1 cellular context compared by ENCODE assay signal in genomic region chr7:27686315-27686714, GRCh38.
TF ChIP-seq lines count a peak whose summit lies in the region.

No MANE protein-coding gene starts in this region.

TF ChIP-seq in HepG2, 621 proteins besides CTCF, POLR2A, EP300 and RAD21 (continued from another document):
- TF ChIP-seq, protein P1, sequence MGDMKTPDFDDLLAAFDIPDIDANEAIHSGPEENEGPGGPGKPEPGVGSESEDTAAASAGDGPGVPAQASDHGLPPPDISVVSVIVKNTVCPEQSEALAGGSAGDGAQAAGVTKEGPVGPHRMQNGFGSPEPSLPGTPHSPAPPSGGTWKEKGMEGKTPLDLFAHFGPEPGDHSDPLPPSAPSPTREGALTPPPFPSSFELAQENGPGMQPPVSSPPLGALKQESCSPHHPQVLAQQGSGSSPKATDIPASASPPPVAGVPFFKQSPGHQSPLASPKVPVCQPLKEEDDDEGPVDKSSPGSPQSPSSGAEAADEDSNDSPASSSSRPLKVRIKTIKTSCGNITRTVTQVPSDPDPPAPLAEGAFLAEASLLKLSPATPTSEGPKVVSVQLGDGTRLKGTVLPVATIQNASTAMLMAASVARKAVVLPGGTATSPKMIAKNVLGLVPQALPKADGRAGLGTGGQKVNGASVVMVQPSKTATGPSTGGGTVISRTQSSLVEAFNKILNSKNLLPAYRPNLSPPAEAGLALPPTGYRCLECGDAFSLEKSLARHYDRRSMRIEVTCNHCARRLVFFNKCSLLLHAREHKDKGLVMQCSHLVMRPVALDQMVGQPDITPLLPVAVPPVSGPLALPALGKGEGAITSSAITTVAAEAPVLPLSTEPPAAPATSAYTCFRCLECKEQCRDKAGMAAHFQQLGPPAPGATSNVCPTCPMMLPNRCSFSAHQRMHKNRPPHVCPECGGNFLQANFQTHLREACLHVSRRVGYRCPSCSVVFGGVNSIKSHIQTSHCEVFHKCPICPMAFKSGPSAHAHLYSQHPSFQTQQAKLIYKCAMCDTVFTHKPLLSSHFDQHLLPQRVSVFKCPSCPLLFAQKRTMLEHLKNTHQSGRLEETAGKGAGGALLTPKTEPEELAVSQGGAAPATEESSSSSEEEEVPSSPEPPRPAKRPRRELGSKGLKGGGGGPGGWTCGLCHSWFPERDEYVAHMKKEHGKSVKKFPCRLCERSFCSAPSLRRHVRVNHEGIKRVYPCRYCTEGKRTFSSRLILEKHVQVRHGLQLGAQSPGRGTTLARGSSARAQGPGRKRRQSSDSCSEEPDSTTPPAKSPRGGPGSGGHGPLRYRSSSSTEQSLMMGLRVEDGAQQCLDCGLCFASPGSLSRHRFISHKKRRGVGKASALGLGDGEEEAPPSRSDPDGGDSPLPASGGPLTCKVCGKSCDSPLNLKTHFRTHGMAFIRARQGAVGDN (CRISPR knock-in tag; IDR thresholded peaks at IDR 0.05), result no peak
- TF ChIP-seq, protein P2, sequence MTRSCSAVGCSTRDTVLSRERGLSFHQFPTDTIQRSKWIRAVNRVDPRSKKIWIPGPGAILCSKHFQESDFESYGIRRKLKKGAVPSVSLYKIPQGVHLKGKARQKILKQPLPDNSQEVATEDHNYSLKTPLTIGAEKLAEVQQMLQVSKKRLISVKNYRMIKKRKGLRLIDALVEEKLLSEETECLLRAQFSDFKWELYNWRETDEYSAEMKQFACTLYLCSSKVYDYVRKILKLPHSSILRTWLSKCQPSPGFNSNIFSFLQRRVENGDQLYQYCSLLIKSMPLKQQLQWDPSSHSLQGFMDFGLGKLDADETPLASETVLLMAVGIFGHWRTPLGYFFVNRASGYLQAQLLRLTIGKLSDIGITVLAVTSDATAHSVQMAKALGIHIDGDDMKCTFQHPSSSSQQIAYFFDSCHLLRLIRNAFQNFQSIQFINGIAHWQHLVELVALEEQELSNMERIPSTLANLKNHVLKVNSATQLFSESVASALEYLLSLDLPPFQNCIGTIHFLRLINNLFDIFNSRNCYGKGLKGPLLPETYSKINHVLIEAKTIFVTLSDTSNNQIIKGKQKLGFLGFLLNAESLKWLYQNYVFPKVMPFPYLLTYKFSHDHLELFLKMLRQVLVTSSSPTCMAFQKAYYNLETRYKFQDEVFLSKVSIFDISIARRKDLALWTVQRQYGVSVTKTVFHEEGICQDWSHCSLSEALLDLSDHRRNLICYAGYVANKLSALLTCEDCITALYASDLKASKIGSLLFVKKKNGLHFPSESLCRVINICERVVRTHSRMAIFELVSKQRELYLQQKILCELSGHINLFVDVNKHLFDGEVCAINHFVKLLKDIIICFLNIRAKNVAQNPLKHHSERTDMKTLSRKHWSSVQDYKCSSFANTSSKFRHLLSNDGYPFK (CRISPR knock-in tag; IDR thresholded peaks at IDR 0.05; ENCODE audit: borderline replicate concordance), result no peak
- TF ChIP-seq HMG20A (CRISPR knock-in tag; IDR thresholded peaks at IDR 0.05; ENCODE audit: borderline replicate concordance) (peak; percentile 65; the same call in 1 of the 2 replicates), TCF7 (IDR thresholded peaks at IDR 0.05; ENCODE audit: low read depth) (no peak), ZBTB43 (CRISPR knock-in tag; conservative IDR thresholded peaks at IDR 0.05) (no peak), DMAP1 (CRISPR knock-in tag; IDR thresholded peaks at IDR 0.05) (no peak), ZNF251 (CRISPR knock-in tag; IDR thresholded peaks at IDR 0.05) (no peak), SP2 (CRISPR knock-in tag; IDR thresholded peaks at IDR 0.05) (no peak), FOXA3 (CRISPR knock-in tag; IDR thresholded peaks at IDR 0.05) (peak; percentile 37; the same call in 1 of the 2 replicates), GMEB2 (CRISPR knock-in tag; IDR thresholded peaks at IDR 0.05; ENCODE audit: low read depth) (no peak)
- TF ChIP-seq, protein P3, sequence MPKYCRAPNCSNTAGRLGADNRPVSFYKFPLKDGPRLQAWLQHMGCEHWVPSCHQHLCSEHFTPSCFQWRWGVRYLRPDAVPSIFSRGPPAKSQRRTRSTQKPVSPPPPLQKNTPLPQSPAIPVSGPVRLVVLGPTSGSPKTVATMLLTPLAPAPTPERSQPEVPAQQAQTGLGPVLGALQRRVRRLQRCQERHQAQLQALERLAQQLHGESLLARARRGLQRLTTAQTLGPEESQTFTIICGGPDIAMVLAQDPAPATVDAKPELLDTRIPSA (CRISPR knock-in tag; IDR thresholded peaks at IDR 0.05; ENCODE audit: borderline replicate concordance), result no peak
- TF ChIP-seq, protein P4, sequence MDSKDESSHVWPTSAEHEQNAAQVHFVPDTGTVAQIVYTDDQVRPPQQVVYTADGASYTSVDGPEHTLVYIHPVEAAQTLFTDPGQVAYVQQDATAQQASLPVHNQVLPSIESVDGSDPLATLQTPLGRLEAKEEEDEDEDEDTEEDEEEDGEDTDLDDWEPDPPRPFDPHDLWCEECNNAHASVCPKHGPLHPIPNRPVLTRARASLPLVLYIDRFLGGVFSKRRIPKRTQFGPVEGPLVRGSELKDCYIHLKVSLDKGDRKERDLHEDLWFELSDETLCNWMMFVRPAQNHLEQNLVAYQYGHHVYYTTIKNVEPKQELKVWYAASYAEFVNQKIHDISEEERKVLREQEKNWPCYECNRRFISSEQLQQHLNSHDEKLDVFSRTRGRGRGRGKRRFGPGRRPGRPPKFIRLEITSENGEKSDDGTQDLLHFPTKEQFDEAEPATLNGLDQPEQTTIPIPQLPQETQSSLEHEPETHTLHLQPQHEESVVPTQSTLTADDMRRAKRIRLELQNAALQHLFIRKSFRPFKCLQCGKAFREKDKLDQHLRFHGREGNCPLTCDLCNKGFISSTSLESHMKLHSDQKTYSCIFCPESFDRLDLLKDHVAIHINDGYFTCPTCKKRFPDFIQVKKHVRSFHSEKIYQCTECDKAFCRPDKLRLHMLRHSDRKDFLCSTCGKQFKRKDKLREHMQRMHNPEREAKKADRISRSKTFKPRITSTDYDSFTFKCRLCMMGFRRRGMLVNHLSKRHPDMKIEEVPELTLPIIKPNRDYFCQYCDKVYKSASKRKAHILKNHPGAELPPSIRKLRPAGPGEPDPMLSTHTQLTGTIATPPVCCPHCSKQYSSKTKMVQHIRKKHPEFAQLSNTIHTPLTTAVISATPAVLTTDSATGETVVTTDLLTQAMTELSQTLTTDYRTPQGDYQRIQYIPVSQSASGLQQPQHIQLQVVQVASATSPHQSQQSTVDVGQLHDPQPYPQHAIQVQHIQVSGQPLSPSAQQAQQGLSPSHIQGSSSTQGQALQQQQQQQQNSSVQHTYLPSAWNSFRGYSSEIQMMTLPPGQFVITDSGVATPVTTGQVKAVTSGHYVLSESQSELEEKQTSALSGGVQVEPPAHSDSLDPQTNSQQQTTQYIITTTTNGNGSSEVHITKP (CRISPR knock-in tag; IDR thresholded peaks at IDR 0.05; ENCODE audit: low read depth), result no peak
- TF ChIP-seq, protein P5, sequence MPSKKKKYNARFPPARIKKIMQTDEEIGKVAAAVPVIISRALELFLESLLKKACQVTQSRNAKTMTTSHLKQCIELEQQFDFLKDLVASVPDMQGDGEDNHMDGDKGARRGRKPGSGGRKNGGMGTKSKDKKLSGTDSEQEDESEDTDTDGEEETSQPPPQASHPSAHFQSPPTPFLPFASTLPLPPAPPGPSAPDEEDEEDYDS (CRISPR knock-in tag; IDR thresholded peaks at IDR 0.05), result no peak
- TF ChIP-seq, protein P6, sequence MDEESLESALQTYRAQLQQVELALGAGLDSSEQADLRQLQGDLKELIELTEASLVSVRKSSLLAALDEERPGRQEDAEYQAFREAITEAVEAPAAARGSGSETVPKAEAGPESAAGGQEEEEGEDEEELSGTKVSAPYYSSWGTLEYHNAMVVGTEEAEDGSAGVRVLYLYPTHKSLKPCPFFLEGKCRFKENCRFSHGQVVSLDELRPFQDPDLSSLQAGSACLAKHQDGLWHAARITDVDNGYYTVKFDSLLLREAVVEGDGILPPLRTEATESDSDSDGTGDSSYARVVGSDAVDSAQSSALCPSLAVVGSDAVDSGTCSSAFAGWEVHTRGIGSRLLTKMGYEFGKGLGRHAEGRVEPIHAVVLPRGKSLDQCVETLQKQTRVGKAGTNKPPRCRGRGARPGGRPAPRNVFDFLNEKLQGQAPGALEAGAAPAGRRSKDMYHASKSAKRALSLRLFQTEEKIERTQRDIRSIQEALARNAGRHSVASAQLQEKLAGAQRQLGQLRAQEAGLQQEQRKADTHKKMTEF (CRISPR knock-in tag; IDR thresholded peaks at IDR 0.05), result 0 out of 2 replicates have a peak, but pooled peaks have one; percentile 23
TF ChIP-seq in HepG2: peak in this region for 19.
